ENCODE assay signal across 8 cellular contexts in the genomic region with DNA sequence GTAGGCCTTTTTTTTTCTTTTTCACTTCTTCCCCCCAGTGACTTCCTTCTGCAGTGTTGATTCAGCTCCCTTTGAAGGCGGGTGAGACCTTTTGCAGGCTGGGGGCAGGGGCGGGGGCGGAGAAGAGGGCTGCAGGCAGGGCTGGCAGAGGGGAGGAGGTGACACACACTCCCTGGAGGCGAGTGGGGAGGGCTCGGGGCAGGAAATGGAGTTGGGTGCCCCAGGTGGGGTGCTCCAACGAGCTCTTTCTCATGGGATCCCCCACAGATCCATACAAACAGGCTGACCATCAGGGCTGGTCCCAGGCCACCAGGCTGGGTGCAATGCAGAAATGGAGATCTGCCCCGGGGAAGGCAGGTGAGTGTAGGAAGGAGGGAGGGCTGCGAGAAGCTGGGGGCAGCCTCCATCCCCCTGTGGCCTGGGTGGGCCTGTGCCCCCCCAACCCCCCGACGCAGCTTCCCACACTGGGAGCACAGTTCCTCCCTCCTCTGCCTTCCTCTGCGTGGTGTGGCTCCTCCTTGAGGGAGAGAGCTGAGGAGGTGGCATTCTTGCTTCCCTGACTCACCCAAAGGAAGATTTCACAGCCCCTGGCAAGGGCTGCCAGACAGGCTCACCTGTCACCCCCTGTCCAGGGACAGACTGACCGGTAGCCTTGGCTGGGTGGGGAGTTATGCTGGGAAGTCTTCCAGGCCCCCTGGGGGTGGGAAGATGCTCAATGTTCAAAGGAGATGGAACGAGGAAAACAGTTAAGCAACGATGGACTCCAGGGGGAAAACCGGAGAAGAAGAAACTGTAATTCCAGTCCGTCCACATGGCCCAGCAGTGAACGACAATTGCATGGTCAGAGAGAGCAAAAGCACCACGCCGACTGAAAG. TPM values are rescaled to one million over a fixed set of nuclear protein-coding genes. Genes with fewer than 3 reads are reported as not detected.
DNase-seq lines count a peak whose midpoint lies in the region; ATAC-seq and TF ChIP-seq lines count a peak whose summit lies in the region.

No MANE protein-coding gene starts in this region.

- TF ChIP-seq CTCF in GM23338 (conservative IDR thresholded peaks at IDR 0.05; ENCODE audit: low read depth in 2 of 2) (no peak), SK-N-SH (IDR thresholded peaks at IDR 0.05) (peak; percentile 16; the same call in 1 of the 2 replicates), hepatocyte (IDR thresholded peaks at IDR 0.05; ENCODE audit: poor library complexity) (no peak)

- ATAC-seq in GM23338: peak; percentile 16

- peak overlapping the region; percentile 58 for H3K4me3 Mint-ChIP-seq in GM23338
- H3K4me3 Mint-ChIP-seq in activated naive CD4-positive, alpha-beta T cell treated with anti-CD3 and anti-CD28 coated beads for 36 hours: peak overlapping the region; percentile 80

- peaks cover 13% of the 10 kb centered on the region for H3K27me3 ChIP-seq in ACC112 (ENCODE audit: insufficient read depth, low read length)
- peaks cover 99% of the 10 kb centered on the region for H3K27me3 ChIP-seq in GM23338 (ENCODE audit: insufficient read depth)
- peaks cover 27% of the 10 kb centered on the region for H3K27me3 ChIP-seq in SK-N-SH (ENCODE audit: insufficient read depth)
- peaks cover 63% of the 10 kb centered on the region for H3K27me3 ChIP-seq in hepatocyte

- no peaks in the 10 kb centered on the region for H3K36me3 Mint-ChIP-seq in GM23338 (ENCODE audit: low read depth)
- H3K36me3 Mint-ChIP-seq in activated naive CD4-positive, alpha-beta T cell treated with anti-CD3 and anti-CD28 coated beads for 36 hours (ENCODE audit: low read depth): no peaks in the 10 kb centered on the region

- POLR2A ChIA-PET in SK-N-SH (lab: Yijun Ruan, JAX): no interaction called here

- WGBS in SK-N-SH (ENCODE audit: low lambda C conversion rate): 3% methylated on average over 19 of the region's 19 CpGs
- 13% methylated on average over 12 of the region's 19 CpGs for WGBS in hepatocyte (ENCODE audit: low lambda C conversion rate, missing lambda C conversion rate)

- no peak overlapping the region for H3K27ac Mint-ChIP-seq in GM23338
- H3K27ac Mint-ChIP-seq in activated naive CD4-positive, alpha-beta T cell treated with anti-CD3 and anti-CD28 coated beads for 36 hours: peak overlapping the region; percentile 99

- H3K9me3 Mint-ChIP-seq in GM23338: no peaks in the 10 kb centered on the region
- H3K9me3 Mint-ChIP-seq in activated naive CD4-positive, alpha-beta T cell treated with anti-CD3 and anti-CD28 coated beads for 36 hours: no peaks in the 10 kb centered on the region

- TF ChIP-seq RAD21 in SK-N-SH (IDR thresholded peaks at IDR 0.05; ENCODE audit: low read length): no peak

- peaks cover 93% of the 10 kb centered on the region for H3K27me3 Mint-ChIP-seq in GM23338 (ENCODE audit: insufficient read depth, low read depth, poor library complexity)
- H3K27me3 Mint-ChIP-seq in activated naive CD4-positive, alpha-beta T cell treated with anti-CD3 and anti-CD28 coated beads for 36 hours (ENCODE audit: low read depth): no peaks in the 10 kb centered on the region

- CTCF ChIA-PET in SK-N-SH (lab: Yijun Ruan, JAX): interaction anchor here (0.8 to 3.3 kb wide), 8 partner anchors 21 to 212 kb away, joined by 3 to 10 read pairs (median 6); no protein-coding TSS in a partner anchor
- CTCF ChIA-PET in activated naive CD4-positive, alpha-beta T cell treated with anti-CD3 and anti-CD28 coated beads for 36 hours (lab: Charles Lee): interaction anchor here (0.8 to 2.1 kb wide), 8 partner anchors 11 to 630 kb away, joined by 3 to 20 read pairs (median 5); partner anchors contain the start of gene UBE2G2

- H3K4me1 Mint-ChIP-seq in GM23338: peaks cover 46% of the 10 kb centered on the region
- peaks cover 76% of the 10 kb centered on the region for H3K4me1 Mint-ChIP-seq in activated naive CD4-positive, alpha-beta T cell treated with anti-CD3 and anti-CD28 coated beads for 36 hours (ENCODE audit: low read depth)

- DNase-seq in GM23338 (ENCODE audit: low spot score) (no peak), SK-N-SH (no peak), hepatocyte (ENCODE audit: low spot score) (peak; percentile 45), ecto neural progenitor cell (ENCODE audit: low spot score) (no peak), DMS114 treated with DMSO at 0.1 percent for 48 hours (lab: John Stamatoyannopoulos, UW; ENCODE audit: unreplicated experiment) (no peak)
- DNase-seq in activated naive CD4-positive, alpha-beta T cell treated with anti-CD3 and anti-CD28 coated beads for 36 hours: peak; percentile 97
- DNase-seq in stimulated activated CD4-positive, alpha-beta T cell treated with anti-CD3 and anti-CD28 coated beads, Interleukin-2, amount 100 ng/mL, for 4 hours (ENCODE audit: low read depth): peak; percentile 95

- H3K36me3 ChIP-seq in ACC112 (ENCODE audit: insufficient read depth, low read length): no peaks in the 10 kb centered on the region
- H3K36me3 ChIP-seq in GM23338 (ENCODE audit: insufficient read depth): no peaks in the 10 kb centered on the region
- H3K36me3 ChIP-seq in SK-N-SH (replicated peaks in 1 of 2; ENCODE audit: control insufficient read depth in 1 of 2, insufficient read depth in 2 of 2, low read length in 1 of 2): no peaks in the 10 kb centered on the region
- no peaks in the 10 kb centered on the region for H3K36me3 ChIP-seq in hepatocyte (replicated peaks; ENCODE audit: insufficient read depth, low read depth)

- H3K9me3 ChIP-seq in SK-N-SH (no peaks in the 10 kb centered on the region), hepatocyte (ENCODE audit: low read depth) (no peaks in the 10 kb centered on the region)

- H3K4me2 ChIP-seq in GM23338 (peak overlapping the region; percentile 74), SK-N-SH (peak overlapping the region; percentile 83), hepatocyte (no peak overlapping the region)

- H3K79me2 ChIP-seq in ACC112 (ENCODE audit: control insufficient read depth, insufficient read depth, low read length, unreplicated experiment) (no peaks in the 10 kb centered on the region), GM23338 (replicated peaks; ENCODE audit: insufficient read depth) (no peaks in the 10 kb centered on the region), SK-N-SH (ENCODE audit: insufficient read depth) (no peaks in the 10 kb centered on the region), hepatocyte (no peaks in the 10 kb centered on the region)

- H3K27ac ChIP-seq in ACC112 (ENCODE audit: low read depth, low read length): peak overlapping the region; percentile 36; the same call in 1 of the 2 replicates
- H3K27ac ChIP-seq in GM23338 (ENCODE audit: low read depth): no peak overlapping the region
- H3K27ac ChIP-seq in SK-N-SH (ENCODE audit: low read depth in 2 of 2, low read length in 1 of 2): peak overlapping the region in 1 of 2 experiments; percentile 35; a peak in 1 of 4 replicates
- H3K27ac ChIP-seq in hepatocyte: no peak overlapping the region

- peak overlapping the region; percentile 6 for H3K4me3 ChIP-seq in ACC112 (ENCODE audit: low read depth, low read length)
- H3K4me3 ChIP-seq in GM23338: peak overlapping the region; percentile 41
- H3K4me3 ChIP-seq in SK-N-SH (ENCODE audit: low read depth in 2 of 2, low read length in 1 of 2): peak overlapping the region in 1 of 2 experiments; percentile 35; a peak in 2 of 4 replicates
- H3K4me3 ChIP-seq in hepatocyte: no peak overlapping the region

- H3K9me2 ChIP-seq in GM23338 (ENCODE audit: insufficient read depth): no peaks in the 10 kb centered on the region
- no peaks in the 10 kb centered on the region for H3K9me2 ChIP-seq in SK-N-SH
- no peaks in the 10 kb centered on the region for H3K9me2 ChIP-seq in hepatocyte (replicated peaks; ENCODE audit: insufficient read depth)

- H3K4me1 ChIP-seq in ACC112 (ENCODE audit: control insufficient read depth, insufficient read depth, low read length, unreplicated experiment) (peaks cover 44% of the 10 kb centered on the region), GM23338 (ENCODE audit: insufficient read depth) (peaks cover 32% of the 10 kb centered on the region), SK-N-SH (ENCODE audit: control insufficient read depth in 1 of 2, insufficient read depth in 2 of 2, low read depth in 1 of 2, low read length in 1 of 2) (peaks cover 16 to 32% of the 10 kb centered on the region in 2 experiments; a peak in 2 of 4 replicates), hepatocyte (ENCODE audit: insufficient read depth) (peaks cover 24% of the 10 kb centered on the region)

- H2AFZ ChIP-seq in ACC112 (ENCODE audit: low read length, unreplicated experiment) (no peak overlapping the region), GM23338 (peak overlapping the region; percentile 69; the same call in 1 of the 2 replicates), SK-N-SH (ENCODE audit: low read depth) (no peak overlapping the region), hepatocyte (no peak overlapping the region)

- H3F3A ChIP-seq in GM23338 (replicated peaks; ENCODE audit: low read depth) (peaks cover 4% of the 10 kb centered on the region; the same call in 1 of the 2 replicates), SK-N-SH (replicated peaks; ENCODE audit: insufficient read depth) (peaks cover 7% of the 10 kb centered on the region)

- H4K20me1 ChIP-seq in GM23338 (replicated peaks; ENCODE audit: insufficient read depth): no peaks in the 10 kb centered on the region
- H4K20me1 ChIP-seq in SK-N-SH (ENCODE audit: insufficient read depth): peaks cover 11% of the 10 kb centered on the region; the same call in 1 of the 2 replicates
- H4K20me1 ChIP-seq in hepatocyte (ENCODE audit: insufficient read depth, poor library complexity, severe bottlenecking): no peaks in the 10 kb centered on the region

- peak overlapping the region; percentile 19; the same call in 1 of the 2 replicates for H3K9ac ChIP-seq in SK-N-SH

- intact Hi-C loops in activated naive CD4-positive, alpha-beta T cell treated with anti-CD3 and anti-CD28 coated beads for 36 hours (cut with micrococcal nuclease): loop anchor here (1.0 to 10.0 kb wide), 6 partner anchors 9 to 573 kb away; partner anchors contain the start of genes PTTG1IP, TRPM2 and UBE2G2

- TF ChIP-seq EP300 in SK-N-SH (IDR thresholded peaks at IDR 0.05; ENCODE audit: borderline replicate concordance in 1 of 2, low read depth in 1 of 2, low read length in 1 of 2): 0 out of 4 replicates have a peak, but pooled peaks of 1 of the 2 experiments have one; percentile 6

RNA-seq across cellular contexts. Expression of gene ITGB2, which starts 7.1 kb away (rescaled TPM):
- total RNA-seq in GM23338 (2014; rRNA removed; shearing (Covaris generic)): 0.63 TPM in 1 of 2 replicates, not detected in the other
- polyA plus RNA-seq in GM23338 (2016; fragmentation: Nextera tagmentation; extraction: Ambion mirVana) (0.40 and 0.44 TPM in 2 replicates), SK-N-SH (2012; rRNA removed) (0.67 and 0.77 TPM in 2 replicates), hepatocyte (3.8 and 4.2 TPM in 2 replicates)
- polyA plus RNA-seq in SK-N-SH (2012; cell fraction: cytosol; rRNA removed): 0.32 and 0.75 TPM in 2 replicates
- polyA plus RNA-seq in SK-N-SH (2012; cell fraction: nucleus; rRNA removed): 2.0 TPM in 2 replicates
- 100 to 1,000 TPM; 182 to 185 TPM for total RNA-seq in activated naive CD4-positive, alpha-beta T cell treated with anti-CD3 and anti-CD28 coated beads for 36 hours
- total RNA-seq in hepatocyte: 1.6 and 3.8 TPM in 2 replicates

RNA-seq across cellular contexts. Expression of gene SLX9, which starts 12.0 kb away (rescaled TPM):
- total RNA-seq in GM23338 (2014; rRNA removed; shearing (Covaris generic)): 36.3 and 41.5 TPM in 2 replicates
- polyA plus RNA-seq in GM23338 (2016; fragmentation: Nextera tagmentation; extraction: Ambion mirVana): 46.9 and 48.0 TPM in 2 replicates
- 27.1 and 42.9 TPM in 2 replicates for polyA plus RNA-seq in SK-N-SH (2012; rRNA removed)
- polyA plus RNA-seq in SK-N-SH (2012; cell fraction: cytosol; rRNA removed): 26.2 and 31.9 TPM in 2 replicates
- 27.3 and 39.5 TPM in 2 replicates for polyA plus RNA-seq in SK-N-SH (2012; cell fraction: nucleus; rRNA removed)
- 10 to 100 TPM; 61.8 to 63.4 TPM for total RNA-seq in activated naive CD4-positive, alpha-beta T cell treated with anti-CD3 and anti-CD28 coated beads for 36 hours
- total RNA-seq in hepatocyte: 11.5 and 16.3 TPM in 2 replicates
- polyA plus RNA-seq in hepatocyte: 33.2 and 37.2 TPM in 2 replicates

RNA-seq across cellular contexts. Expression of gene PTTG1IP, which starts 54.3 kb away (rescaled TPM):
- 168 and 172 TPM in 2 replicates for total RNA-seq in GM23338 (2014; rRNA removed; shearing (Covaris generic))
- 96.0 and 99.9 TPM in 2 replicates for polyA plus RNA-seq in GM23338 (2016; fragmentation: Nextera tagmentation; extraction: Ambion mirVana)
- 171 and 196 TPM in 2 replicates for polyA plus RNA-seq in SK-N-SH (2012; rRNA removed)
- polyA plus RNA-seq in SK-N-SH (2012; cell fraction: cytosol; rRNA removed): 173 and 196 TPM in 2 replicates
- polyA plus RNA-seq in SK-N-SH (2012; cell fraction: nucleus; rRNA removed): 113 and 135 TPM in 2 replicates
- 10 to 100 TPM; 37.6 to 38.5 TPM for total RNA-seq in activated naive CD4-positive, alpha-beta T cell treated with anti-CD3 and anti-CD28 coated beads for 36 hours
- total RNA-seq in hepatocyte: 344 and 348 TPM in 2 replicates
- 315 and 362 TPM in 2 replicates for polyA plus RNA-seq in hepatocyte

Comparison
In these comparisons a context has a peak if more than half of its experiments do, and no peak if none do; other contexts are left out.
1. DNase-seq: peak in activated naive CD4-positive, alpha-beta T cell treated with anti-CD3 and anti-CD28 coated beads for 36 hours (single experiment), hepatocyte (single experiment) and stimulated activated CD4-positive, alpha-beta T cell treated with anti-CD3 and anti-CD28 coated beads, Interleukin-2, amount 100 ng/mL, for 4 hours (single experiment); none in GM23338 (single experiment), SK-N-SH (single experiment), ecto neural progenitor cell (single experiment) and DMS114 treated with DMSO at 0.1 percent for 48 hours (single experiment).
2. RNA of gene ITGB2, which starts 7.1 kb away (total RNA-seq): 182 to 185 TPM in activated naive CD4-positive, alpha-beta T cell treated with anti-CD3 and anti-CD28 coated beads for 36 hours; 1.6 to 3.8 TPM in hepatocyte and 0.63 TPM in GM23338; every median in the first group is over 10 times any median in the second.